ENCODE assay signal across 20 cellular contexts in genomic region chrX:22399793-22400192, GRCh38.
A peak's percentile ranks its signal among the peaks of the same experiment; 100 is the strongest.
DNase-seq lines count a peak whose midpoint lies in the region; ATAC-seq and TF ChIP-seq lines count a peak whose summit lies in the region.
"Had no signal": no experiment of that assay in that cellular context is flagged by ENCODE, and none has a peak within 500 bp of the region (broad histone marks: within the 10 kb centered on the region; RNA-seq: fewer than 3 reads in every experiment).

No MANE protein-coding gene starts in this region.

- H3K27ac ChIP-seq in GM23248, result no peak overlapping the region
- H3K27ac ChIP-seq: SK-N-MC had no signal

- no peaks in the 10 kb centered on the region for H3K36me3 ChIP-seq in GM23248 (ENCODE audit: low read depth)

- no peak overlapping the region for H3K27ac Mint-ChIP-seq in immature natural killer cell
- H3K27ac Mint-ChIP-seq: brain, CD14-positive monocyte had no signal

- no peak overlapping the region for H3K4me3 Mint-ChIP-seq in immature natural killer cell
- H3K4me3 Mint-ChIP-seq: brain, CD14-positive monocyte had no signal

- peaks cover 16% of the 10 kb centered on the region for H3K4me1 ChIP-seq in GM23248 (ENCODE audit: insufficient read depth)

- H3K9me3 Mint-ChIP-seq in immature natural killer cell, result peaks cover 0 to 4% (median 0%) of the 10 kb centered on the region in 6 donors

- no peak overlapping the region for H3K4me2 ChIP-seq in GM23248 (ENCODE audit: unreplicated experiment)

- DNase-seq in GM23248 (peak; percentile 32), NCI-H69 (lab: John Stamatoyannopoulos, UW) (peak; percentile 2), epithelial cell of esophagus (ENCODE audit: low read depth) (peak; percentile 86), renal cortical epithelial cell (ENCODE audit: low read depth) (peak; percentile 31), immature natural killer cell (no peak), 8988T (no peak)
- DNase-seq: activated CD4-positive, alpha-beta T cell treated with anti-CD3 and anti-CD28 coated beads for 48 hours; activated naive CD4-positive, alpha-beta T cell treated with anti-CD3 and anti-CD28 coated beads, Interleukin-2, amount 50 U/mL, for 16 hours; dermis blood vessel endothelial cell; DMS79 treated with DMSO at 0.1 percent for 48 hours; Kasumi-1; NCI-H1436; nucleus accumbens; stimulated activated CD4-positive, alpha-beta T cell treated with anti-CD3 and anti-CD28 coated beads, Interleukin-2, amount 100 ng/mL, for 48 hours had no signal

- H3K27me3 ChIP-seq in GM23248 (replicated peaks; ENCODE audit: insufficient read depth), result no peaks in the 10 kb centered on the region

- no peak for TF ChIP-seq CTCF in epithelial cell of esophagus (IDR thresholded peaks at IDR 0.05; ENCODE audit: insufficient read depth, low read depth, low read length, missing control alignments)

- no peaks in the 10 kb centered on the region for H4K20me1 ChIP-seq in GM23248 (ENCODE audit: insufficient read depth)

- H3K79me2 ChIP-seq in GM23248 (ENCODE audit: insufficient read depth), result no peaks in the 10 kb centered on the region

- H3K9ac ChIP-seq in GM23248, result no peak overlapping the region

- H3K4me3 ChIP-seq in GM23248 (no peak overlapping the region), epithelial cell of esophagus (ENCODE audit: low read length) (no peak overlapping the region)
- H3K4me3 ChIP-seq: SK-N-MC had no signal

- WGBS in GM23248 (ENCODE audit: low coverage in 1 of 2, low lambda C conversion rate in 2 of 2, missing lambda C conversion rate in 2 of 2), 2 experiments, result 14 to 19% methylated on average over 2 of the region's 2 CpGs

- no peaks in the 10 kb centered on the region for H3K4me1 Mint-ChIP-seq in immature natural killer cell
- H3K4me1 Mint-ChIP-seq: brain, CD14-positive monocyte had no signal

- no peaks in the 10 kb centered on the region for H3K36me3 Mint-ChIP-seq in immature natural killer cell
- H3K36me3 Mint-ChIP-seq: brain, CD14-positive monocyte had no signal

- in situ Hi-C loops in GM23248 (cut with MboI), result no loop called here

- H2AFZ ChIP-seq in GM23248, result no peak overlapping the region

- H3K9me3 ChIP-seq in GM23248 (ENCODE audit: low read depth), result no peaks in the 10 kb centered on the region

- ATAC-seq in HG03571 (IDR thresholded peaks at IDR 0.05; ENCODE audit: unreplicated experiment), result no peak
- ATAC-seq: left lobe of liver, sciatic nerve had no signal

- peaks cover 16% of the 10 kb centered on the region; the same call in 1 of the 2 replicates for H3F3A ChIP-seq in GM23248 (ENCODE audit: insufficient read depth)

- peaks cover 1 to 7% (median 2%) of the 10 kb centered on the region in 3 donors for H3K27me3 Mint-ChIP-seq in immature natural killer cell (ENCODE audit: low read depth in 3 of 3)

- no peaks in the 10 kb centered on the region for H3K9me2 ChIP-seq in GM23248 (ENCODE audit: insufficient read depth)

Comparison
In these comparisons a context has a peak if more than half of its experiments do, and no peak if none do; other contexts are left out.
1. DNase-seq: peak in GM23248 (single experiment), NCI-H69 (single experiment), epithelial cell of esophagus (single experiment) and renal cortical epithelial cell (single experiment); none in immature natural killer cell (0 of 3) and 8988T (single experiment).